Comparison of ENCODE assay signal across 8 cellular contexts in the genomic region with DNA sequence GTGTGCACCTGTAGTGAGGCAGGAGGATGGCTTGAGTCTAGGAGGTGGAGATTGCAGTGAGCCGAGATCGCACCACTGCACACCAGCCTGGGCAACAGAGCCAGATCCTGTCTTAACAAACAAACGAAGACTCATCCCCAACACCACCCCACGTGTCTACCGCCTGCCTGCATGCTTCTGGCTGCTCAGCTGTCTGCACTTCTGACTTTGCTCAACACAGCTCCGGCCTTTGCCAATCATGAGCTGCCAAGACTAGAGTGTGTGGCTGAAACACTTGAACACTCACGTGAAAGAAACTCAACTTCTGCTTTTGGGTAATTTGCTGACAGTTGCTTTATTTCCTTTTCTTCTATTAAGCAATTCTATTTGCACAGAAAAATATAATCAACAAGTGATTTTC. TPM values are rescaled to one million over a fixed set of nuclear protein-coding genes. Genes with fewer than 3 reads are reported as not detected.
DNase-seq lines count a peak whose midpoint lies in the region; ATAC-seq and TF ChIP-seq lines count a peak whose summit lies in the region.

No MANE protein-coding gene starts in this region.

- intact Hi-C loops in IMR-90 (cut with micrococcal nuclease) (no loop called here), sigmoid colon (cut with DNase I) (loop anchor here (2.0 kb wide), 1 partner anchor 32 kb away; the partner anchor contains the start of gene SP3)

- in situ Hi-C loops in IMR-90 (cut with MboI; ENCODE audit: low sequenced_read_pairs) = no loop called here

- no peak overlapping the region for H2BK5ac ChIP-seq in IMR-90 (ENCODE audit: low read depth, low read length, poor library complexity, severe bottlenecking)

- no peaks in the 10 kb centered on the region for H4K20me1 ChIP-seq in IMR-90 (ENCODE audit: insufficient read depth, low read length)
- H4K20me1 ChIP-seq in fibroblast of lung (ENCODE audit: control insufficient read depth, extremely low read depth, insufficient read depth, low read length) = no peaks in the 10 kb centered on the region

- no TSS peak for BruUV-seq in IMR-90 (replicated peaks; lab: Mats Ljungman, UMichigan)

- TF ChIP-seq POLR2A in IMR-90 (IDR thresholded peaks at IDR 0.05; ENCODE audit: low read depth, low read length) (no peak), sigmoid colon (IDR thresholded peaks at IDR 0.05) (no peak)

- peak in 1 of 4 donors; percentile 17 for TF ChIP-seq EP300 in sigmoid colon (IDR thresholded peaks at IDR 0.05)

- H3K4me2 ChIP-seq in IMR-90 (ENCODE audit: low read depth, low read length) (no peak overlapping the region), fibroblast of lung (ENCODE audit: extremely low read depth, insufficient read depth, low read length) (no peak overlapping the region)

- dilution Hi-C loops in IMR-90 (cut with HindIII; ENCODE audit: low sequenced_read_pairs, unreplicated experiment) = no loop called here

- H3K4me1 ChIP-seq in IMR-90 (ENCODE audit: control insufficient read depth, insufficient read depth, low read length) (no peaks in the 10 kb centered on the region; the same call in 1 of the 2 replicates), fibroblast of lung (ENCODE audit: control insufficient read depth, extremely low read depth, insufficient read depth, low read length) (peaks cover 2% of the 10 kb centered on the region), sigmoid colon (peaks cover 0 to 40% (median 37%) of the 10 kb centered on the region in 4 donors)

- CTCF ChIA-PET in IMR-90 (lab: Yijun Ruan, JAX) = no interaction called here

- no peaks in the 10 kb centered on the region for H3K9me3 ChIP-seq in IMR-90 (ENCODE audit: control insufficient read depth, insufficient read depth, low read length)
- no peaks in the 10 kb centered on the region for H3K9me3 ChIP-seq in fibroblast of lung (ENCODE audit: control insufficient read depth, insufficient read depth, low read depth, low read length)
- no peaks in the 10 kb centered on the region for H3K9me3 ChIP-seq in sigmoid colon

- H3K27me3 ChIP-seq in IMR-90 (ENCODE audit: control insufficient read depth, insufficient read depth, low read length) (peaks cover 4% of the 10 kb centered on the region; the same call in 1 of the 2 replicates), fibroblast of lung (ENCODE audit: control insufficient read depth, insufficient read depth, low read length) (peaks cover 8% of the 10 kb centered on the region), sigmoid colon (no peaks in the 10 kb centered on the region)

- H3K36me3 ChIP-seq in IMR-90 (ENCODE audit: control insufficient read depth, insufficient read depth, low read length) = no peaks in the 10 kb centered on the region
- H3K36me3 ChIP-seq in fibroblast of lung (ENCODE audit: control insufficient read depth, insufficient read depth, low read length) = no peaks in the 10 kb centered on the region
- no peaks in the 10 kb centered on the region for H3K36me3 ChIP-seq in sigmoid colon

- no peak overlapping the region for H2BK15ac ChIP-seq in IMR-90 (ENCODE audit: low read depth, low read length)

- H3K4me3 ChIP-seq in IMR-90 (ENCODE audit: insufficient read depth, low read depth, low read length) (no peak overlapping the region), fibroblast of lung (replicated peaks in 1 of 4; ENCODE audit: control extremely low read depth in 1 of 4, insufficient read depth in 1 of 4, low read depth in 3 of 4, low read length in 4 of 4) (no peak overlapping the region), sigmoid colon (no peak overlapping the region)

- H2BK20ac ChIP-seq in IMR-90 (ENCODE audit: low read depth, low read length) = no peak overlapping the region

- H3K9ac ChIP-seq in IMR-90 (ENCODE audit: low read depth, low read length) (no peak overlapping the region), fibroblast of lung (ENCODE audit: insufficient read depth, low read length) (no peak overlapping the region)

- ATAC-seq in GM21367 (IDR thresholded peaks at IDR 0.05; ENCODE audit: unreplicated experiment) (peak; percentile 88), IMR-90 (ENCODE audit: low read depth) (peak; percentile 65)

- no peak overlapping the region for H3K27ac ChIP-seq in IMR-90 (ENCODE audit: insufficient read depth, low read length)
- no peak overlapping the region for H3K27ac ChIP-seq in fibroblast of lung (ENCODE audit: insufficient read depth, low read length)
- peak overlapping the region; percentile 29 to 75 (median 66) for H3K27ac ChIP-seq in sigmoid colon

- TF ChIP-seq CTCF in IMR-90 (conservative IDR thresholded peaks at IDR 0.05; ENCODE audit: low read depth, low read length) = no peak
- TF ChIP-seq CTCF in fibroblast of lung (conservative IDR thresholded peaks at IDR 0.05 in 1 of 2, IDR thresholded peaks at IDR 0.05 in 1 of 2; ENCODE audit: low read depth in 1 of 2, low read length in 2 of 2) = no peak
- no peak for TF ChIP-seq CTCF in sigmoid colon (IDR thresholded peaks at IDR 0.05)

- no peak overlapping the region for H3K4ac ChIP-seq in IMR-90 (ENCODE audit: low read depth, low read length)

- no peak overlapping the region for H3K23ac ChIP-seq in IMR-90 (ENCODE audit: low read depth, low read length)

- no peak overlapping the region for H3K18ac ChIP-seq in IMR-90 (ENCODE audit: low read depth, low read length)

- POLR2A ChIA-PET in IMR-90 (lab: Charles Lee; ENCODE audit: unreplicated experiment) = interaction anchor here (0.6 kb wide), 1 partner anchor 33 kb away, joined by 4 read pairs; no protein-coding TSS in a partner anchor

- no peak overlapping the region for H2AK9ac ChIP-seq in IMR-90 (replicated peaks; ENCODE audit: low read depth, low read length, poor library complexity)

- no peak overlapping the region for H2AK5ac ChIP-seq in IMR-90 (ENCODE audit: low read depth, low read length)

- no peaks in the 10 kb centered on the region for H3K79me2 ChIP-seq in fibroblast of lung (ENCODE audit: control insufficient read depth, insufficient read depth, low read length)

- no CpG with 5 or more reads among the region's 7 CpGs for WGBS in IMR-90 (ENCODE audit: extremely low coverage in 2 of 2, insufficient read length in 1 of 2), 2 experiments
- 43 to 82% methylated on average over 7 of the region's 7 CpGs for WGBS in sigmoid colon, 2 donors

- no peak overlapping the region for H3K14ac ChIP-seq in IMR-90 (replicated peaks; ENCODE audit: low read depth, low read length)

- H4K5ac ChIP-seq in IMR-90 (ENCODE audit: low read depth, low read length) = no peak overlapping the region

- DNase-seq in C1 segment of cervical spinal cord (lab: John Stamatoyannopoulos, UW) (peak in 8 of 14 donors; percentile 3 to 56 (median 44)), IMR-90 (peak; percentile 45), fibroblast of lung (ENCODE audit: low read depth in 2 of 2) (peak; percentile 36 to 82), sigmoid colon (peak; percentile 96), LoVo (ENCODE audit: low spot score) (no peak), SW 1271 (lab: John Stamatoyannopoulos, UW) (no peak)
- DNase-seq in stimulated activated CD4-positive, alpha-beta T cell treated with anti-CD3 and anti-CD28 coated beads, Interleukin-2, amount 100 ng/mL, for 48 hours = no peak

- H3K56ac ChIP-seq in IMR-90 (ENCODE audit: extremely low read depth, insufficient read depth, low read length) = no peak overlapping the region

- no peak overlapping the region for H2AFZ ChIP-seq in IMR-90 (replicated peaks; ENCODE audit: low read length, poor library complexity)
- H2AFZ ChIP-seq in fibroblast of lung (ENCODE audit: low read length) = no peak overlapping the region

- TF ChIP-seq RAD21 in IMR-90 (IDR thresholded peaks at IDR 0.05; ENCODE audit: low read length) = no peak

- H3K79me1 ChIP-seq in IMR-90 (ENCODE audit: low read depth in 1 of 2, low read length in 2 of 2) = no peaks in the 10 kb centered on the region

- no peaks in the 10 kb centered on the region for H3K9me1 ChIP-seq in IMR-90 (ENCODE audit: insufficient read depth, low read length)

- H2BK120ac ChIP-seq in IMR-90 (ENCODE audit: low read depth, low read length) = no peak overlapping the region

- H4K8ac ChIP-seq in IMR-90 (ENCODE audit: low read depth in 2 of 2, low read length in 2 of 2) = no peak overlapping the region

- H4K91ac ChIP-seq in IMR-90 (ENCODE audit: insufficient read depth, low read depth, low read length) = no peak overlapping the region

TF ChIP-seq in IMR-90, 13 proteins besides CTCF, POLR2A, EP300 and RAD21:
- TF ChIP-seq RFX5 (IDR thresholded peaks at IDR 0.05; ENCODE audit: low read depth, low read length) (no peak), BHLHE40 (IDR thresholded peaks at IDR 0.05; ENCODE audit: low read depth, low read length) (0 out of 2 replicates have a peak, but pooled peaks have one; percentile 36), NFE2L2 (IDR thresholded peaks at IDR 0.05; ENCODE audit: low read depth, low read length) (no peak), CEBPB (IDR thresholded peaks at IDR 0.05; ENCODE audit: low read depth, low read length) (no peak), MAFK (IDR thresholded peaks at IDR 0.05; ENCODE audit: low read depth, low read length) (peak; percentile 93), MXI1 (IDR thresholded peaks at IDR 0.05; ENCODE audit: borderline replicate concordance, low read depth, low read length) (no peak), SMC3 (IDR thresholded peaks at IDR 0.05; ENCODE audit: low read depth, low read length) (no peak), FOS (IDR thresholded peaks at IDR 0.05; ENCODE audit: low read depth, low read length) (no peak), MAZ (IDR thresholded peaks at IDR 0.05; ENCODE audit: borderline replicate concordance, low read depth, low read length) (no peak)
- TF ChIP-seq, protein P1, sequence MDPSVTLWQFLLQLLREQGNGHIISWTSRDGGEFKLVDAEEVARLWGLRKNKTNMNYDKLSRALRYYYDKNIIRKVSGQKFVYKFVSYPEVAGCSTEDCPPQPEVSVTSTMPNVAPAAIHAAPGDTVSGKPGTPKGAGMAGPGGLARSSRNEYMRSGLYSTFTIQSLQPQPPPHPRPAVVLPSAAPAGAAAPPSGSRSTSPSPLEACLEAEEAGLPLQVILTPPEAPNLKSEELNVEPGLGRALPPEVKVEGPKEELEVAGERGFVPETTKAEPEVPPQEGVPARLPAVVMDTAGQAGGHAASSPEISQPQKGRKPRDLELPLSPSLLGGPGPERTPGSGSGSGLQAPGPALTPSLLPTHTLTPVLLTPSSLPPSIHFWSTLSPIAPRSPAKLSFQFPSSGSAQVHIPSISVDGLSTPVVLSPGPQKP (IDR thresholded peaks at IDR 0.05; ENCODE audit: borderline replicate concordance, low read depth, low read length) = no peak

RNA-seq across cellular contexts. Expression of gene SP3, which starts 32.1 kb away (rescaled TPM):
- total RNA-seq in IMR-90 (2012; rRNA removed) (136 and 137 TPM in 2 replicates), fibroblast of lung (124 and 125 TPM in 2 replicates), sigmoid colon (100 to 1,000 TPM in 3 of 4 donors, 10 to 100 TPM in 1; 67.9 to 120 (median 107) TPM)
- polyA plus RNA-seq in IMR-90 (2012; rRNA removed) (19.9 and 26.7 TPM in 2 replicates), fibroblast of lung (52.2 and 64.1 TPM in 2 replicates), sigmoid colon (10 to 100 TPM; 24.6 to 32.4 (median 25.0) TPM)
- 4.2 and 6.6 TPM in 2 replicates for polyA plus RNA-seq in IMR-90 (2012; cell fraction: cytosol; rRNA removed)
- 6.3 and 36.0 TPM in 2 replicates for polyA plus RNA-seq in IMR-90 (2012; cell fraction: nucleus; rRNA removed; ENCODE audit: low replicate concordance)
- 33.3 and 34.4 TPM in 2 replicates for polyA plus RNA-seq in fibroblast of lung (2012)
- polyA minus RNA-seq in fibroblast of lung (ENCODE audit: low replicate concordance) = 36.7 and 44.8 TPM in 2 replicates

Comparison
In these comparisons a context has a peak if more than half of its experiments do, and no peak if none do; other contexts are left out.
1. DNase-seq: peak in C1 segment of cervical spinal cord (8 of 14), IMR-90 (single experiment), fibroblast of lung (2 of 2) and sigmoid colon (single experiment); none in stimulated activated CD4-positive, alpha-beta T cell treated with anti-CD3 and anti-CD28 coated beads, Interleukin-2, amount 100 ng/mL, for 48 hours (0 of 2), LoVo (single experiment) and SW 1271 (0 of 2).
2. H3K27ac ChIP-seq: peak in sigmoid colon (4 of 4); none in IMR-90 (single experiment) and fibroblast of lung (single experiment).